29 cellular contexts compared by ENCODE assay signal in genomic region chr9:11135856-11136255, GRCh38.
"Had no signal": no experiment of that assay in that cellular context is flagged by ENCODE, and none has a peak within 500 bp of the region (broad histone marks: within the 10 kb centered on the region; RNA-seq: fewer than 3 reads in every experiment).

No MANE protein-coding gene starts in this region.

- H3K4me3 ChIP-seq: SJCRH30 had no signal

- H3K27me3 ChIP-seq: brain microvascular endothelial cell, SJCRH30 had no signal

- H3K9me3 ChIP-seq: SJCRH30 had no signal

- H3K36me3 ChIP-seq: brain microvascular endothelial cell, SJCRH30 had no signal

- ATAC-seq: activated naive CD8-positive, alpha-beta T cell treated with anti-CD3 and anti-CD28 coated beads, Interleukin-2, amount 50 U/mL, for 24 hours; activated T-cell treated with anti-CD3 and anti-CD28 coated beads, Interleukin-2, amount 50 U/mL, for 4 hours; Panc1 had no signal

- H3K27ac ChIP-seq: brain microvascular endothelial cell, SJCRH30, VCaP had no signal

- DNase-seq: activated B cell treated with CpG ODN at 0.5 μM for 24 hours; activated CD4-positive, alpha-beta memory T cell treated with anti-CD3 and anti-CD28 coated beads for 36 hours; activated CD4-positive, alpha-beta T cell treated with anti-CD3 and anti-CD28 coated beads for 4 hours; activated CD4-positive, alpha-beta T cell treated with anti-CD3 and anti-CD28 coated beads, Interleukin-2, amount 50 U/mL, for 1 hour; activated CD4-positive, CD25-positive, alpha-beta regulatory T cell treated with anti-CD3 and anti-CD28 coated beads, Interleukin-2, amount 50 U/mL, for 72 hours; activated CD8-positive, alpha-beta memory T cell treated with anti-CD3 and anti-CD28 coated beads, Interleukin-2, amount 50 U/mL, for 4 hours; activated gamma-delta T cell treated with Interleukin-2 at 50 U/mL for 16 hours; activated naive CD4-positive, alpha-beta T cell treated with anti-CD3 and anti-CD28 coated beads for 36 hours; activated naive CD8-positive, alpha-beta T cell treated with anti-CD3 and anti-CD28 coated beads, Interleukin-2, amount 50 U/mL, for 24 hours; activated T-cell treated with anti-CD3 and anti-CD28 coated beads for 4 hours; activated T-cell treated with anti-CD3 and anti-CD28 coated beads, Interleukin-2, amount 50 U/mL, for 4 hours; amniotic stem cell; aorta; brain microvascular endothelial cell; Karpas-422; KBM-7; NCI-H1105; NCI-H1417 treated with DMSO at 0.1 percent for 48 hours; NCI-H1930; NCI-H345; NCI-H524 treated with DMSO at 0.1 percent for 48 hours; SHP77; SJCRH30; SW 1271; T-helper 1 cell; T-helper 2 cell; T-helper 9 cell had no signal

- H3K4me1 ChIP-seq: SJCRH30 had no signal
